Comparison of ENCODE assay signal across 13 cellular contexts in the genomic region with DNA sequence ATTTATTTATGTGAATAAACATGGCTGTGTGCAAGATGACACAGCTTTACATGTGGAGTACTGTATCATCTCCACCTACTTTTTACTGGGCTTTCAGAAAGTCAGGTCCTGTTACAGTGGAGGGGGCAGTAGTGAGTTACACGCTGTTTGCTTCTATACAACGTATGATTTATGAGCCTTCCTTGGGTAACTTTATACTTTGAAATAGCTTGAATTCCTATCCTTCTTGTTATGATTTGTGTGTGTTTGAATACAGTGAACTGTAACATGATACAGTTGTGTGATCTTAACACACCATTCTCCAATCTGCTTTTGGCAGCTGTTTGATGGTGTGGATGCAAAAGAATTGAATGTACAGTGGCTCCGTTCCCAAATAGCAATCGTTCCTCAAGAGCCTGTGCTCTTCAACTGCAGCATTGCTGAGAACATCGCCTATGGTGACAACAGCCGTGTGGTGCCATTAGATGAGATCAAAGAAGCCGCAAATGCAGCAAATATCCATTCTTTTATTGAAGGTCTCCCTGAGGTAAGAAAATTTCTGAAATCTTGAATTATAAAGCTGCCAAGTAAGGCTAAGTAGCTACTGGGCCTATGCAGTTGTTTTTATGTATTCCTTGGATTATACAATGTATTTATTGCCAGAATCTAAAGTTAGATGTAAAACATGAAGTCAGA. TPM values are rescaled to one million over a fixed set of nuclear protein-coding genes. Genes with fewer than 3 reads are reported as not detected.
DNase-seq lines count a peak whose midpoint lies in the region; FAIRE-seq and TF ChIP-seq lines count a peak whose summit lies in the region.
"Had no signal": no experiment of that assay in that cellular context is flagged by ENCODE, and none has a peak within 500 bp of the region (broad histone marks: within the 10 kb centered on the region; RNA-seq: fewer than 3 reads in every experiment).

No MANE protein-coding gene starts in this region.

- H3K36me3 ChIP-seq in astrocyte (ENCODE audit: insufficient read depth, low read length) = no peaks in the 10 kb centered on the region
- no peaks in the 10 kb centered on the region for H3K36me3 ChIP-seq in kidney (ENCODE audit: control insufficient read depth in 1 of 2, insufficient read depth in 2 of 2, low read length in 2 of 2)
- H3K36me3 ChIP-seq: transverse colon had no signal

- peak; percentile 11 for DNase-seq in NCI-H2227 (lab: John Stamatoyannopoulos, UW; ENCODE audit: unreplicated experiment)
- no peak for DNase-seq in NCI-H2227 treated with DMSO at 0.1 percent for 48 hours (lab: John Stamatoyannopoulos, UW)
- peak; percentile 98 for DNase-seq in NCI-H2107 treated with DMSO at 0.1 percent for 48 hours (lab: John Stamatoyannopoulos, UW; ENCODE audit: unreplicated experiment)
- peak; percentile 34 for DNase-seq in astrocyte (ENCODE audit: low read depth)
- DNase-seq in type B pancreatic cell (ENCODE audit: extremely low spot score, unreplicated experiment) = no peak
- DNase-seq in frontal cortex (ENCODE audit: low spot score in 2 of 2) = no peak
- DNase-seq in middle frontal gyrus (ENCODE audit: extremely low spot score, low spot score) = no peak
- no peak for DNase-seq in kidney
- DNase-seq: activated T-cell treated with anti-CD3 and anti-CD28 coated beads, Interleukin-2, amount 50 U/mL, for 72 hours; dermis blood vessel endothelial cell; transverse colon had no signal

- no peaks in the 10 kb centered on the region for H3K9me3 Mint-ChIP-seq in astrocyte (ENCODE audit: unreplicated experiment)
- peaks cover 4% of the 10 kb centered on the region for H3K9me3 Mint-ChIP-seq in type B pancreatic cell
- H3K9me3 Mint-ChIP-seq: activated T-cell treated with anti-CD3 and anti-CD28 coated beads, Interleukin-2, amount 50 U/mL, for 72 hours; natural killer cell treated with Interleukin-12 subunit alpha and Interleukin-12 subunit beta and Interleukin-15 and Interleukin-18, amount 100 ng/mL, for 72 hours; T-helper 2 cell treated with Interferon-gamma antibody and Interleukin-4, amounts not matched to agents 5 μg/mL and 100 μg/mL, for 36 hours had no signal

- H3K4me3 ChIP-seq in astrocyte (ENCODE audit: insufficient read depth, low read depth, low read length) (no peak overlapping the region), kidney (ENCODE audit: low read length in 2 of 2) (no peak overlapping the region)
- H3K4me3 ChIP-seq: transverse colon had no signal

- H3K27me3 Mint-ChIP-seq in astrocyte (ENCODE audit: low read depth, unreplicated experiment) (no peaks in the 10 kb centered on the region), type B pancreatic cell (no peaks in the 10 kb centered on the region)

- no peaks in the 10 kb centered on the region for H3K9me3 ChIP-seq in astrocyte (ENCODE audit: insufficient read depth, low read depth, low read length)
- no peaks in the 10 kb centered on the region for H3K9me3 ChIP-seq in kidney (ENCODE audit: control insufficient read depth in 1 of 2, low read length in 2 of 2)
- H3K9me3 ChIP-seq: transverse colon had no signal

- no peaks in the 10 kb centered on the region for H3K27me3 ChIP-seq in astrocyte (ENCODE audit: insufficient read depth, low read length)
- H3K27me3 ChIP-seq: transverse colon had no signal

- no peak overlapping the region for H3K9ac ChIP-seq in astrocyte (ENCODE audit: low read length)
- no peak overlapping the region for H3K9ac ChIP-seq in kidney (ENCODE audit: low read length in 2 of 2)

- H3K4me3 Mint-ChIP-seq in astrocyte (ENCODE audit: unreplicated experiment) (no peak overlapping the region), type B pancreatic cell (peak overlapping the region; percentile 13)
- H3K4me3 Mint-ChIP-seq: activated T-cell treated with anti-CD3 and anti-CD28 coated beads, Interleukin-2, amount 50 U/mL, for 72 hours; natural killer cell treated with Interleukin-12 subunit alpha and Interleukin-12 subunit beta and Interleukin-15 and Interleukin-18, amount 100 ng/mL, for 72 hours; T-helper 2 cell treated with Interferon-gamma antibody and Interleukin-4, amounts not matched to agents 5 μg/mL and 100 μg/mL, for 36 hours had no signal

- TF ChIP-seq CTCF in astrocyte (IDR thresholded peaks at IDR 0.05; ENCODE audit: insufficient read depth, low read depth, low read length) (no peak), type B pancreatic cell (conservative IDR thresholded peaks at IDR 0.05) (no peak), kidney (IDR thresholded peaks at IDR 0.05; ENCODE audit: borderline replicate concordance, extremely low read depth, insufficient read depth) (no peak)

- H3K4me2 ChIP-seq in astrocyte (ENCODE audit: low read length) = no peak overlapping the region

- intact Hi-C loops in kidney (cut with DNase I) = no loop called here

- H3K27ac ChIP-seq in astrocyte (ENCODE audit: low read depth, low read length) (no peak overlapping the region), kidney (ENCODE audit: low read depth in 2 of 2, low read length in 2 of 2) (no peak overlapping the region)
- H3K27ac ChIP-seq: transverse colon had no signal

- H4K20me1 ChIP-seq in astrocyte (ENCODE audit: insufficient read depth, low read length) = no peaks in the 10 kb centered on the region

- H3K36me3 Mint-ChIP-seq in astrocyte (ENCODE audit: low read depth, unreplicated experiment) (no peaks in the 10 kb centered on the region), type B pancreatic cell (no peaks in the 10 kb centered on the region)
- H3K36me3 Mint-ChIP-seq: natural killer cell treated with Interleukin-12 subunit alpha and Interleukin-12 subunit beta and Interleukin-15 and Interleukin-18, amount 100 ng/mL, for 72 hours had no signal

- H3K27ac Mint-ChIP-seq in astrocyte (ENCODE audit: unreplicated experiment) = no peak overlapping the region
- no peak overlapping the region for H3K27ac Mint-ChIP-seq in type B pancreatic cell
- H3K27ac Mint-ChIP-seq: activated T-cell treated with anti-CD3 and anti-CD28 coated beads, Interleukin-2, amount 50 U/mL, for 72 hours; natural killer cell treated with Interleukin-12 subunit alpha and Interleukin-12 subunit beta and Interleukin-15 and Interleukin-18, amount 100 ng/mL, for 72 hours; T-helper 2 cell treated with Interferon-gamma antibody and Interleukin-4, amounts not matched to agents 5 μg/mL and 100 μg/mL, for 36 hours had no signal

- FAIRE-seq in astrocyte (lab: Jason Lieb, UNC) = no peak
- no peak for FAIRE-seq in frontal cortex (lab: Jason Lieb, UNC)
- no peak for FAIRE-seq in kidney (lab: Jason Lieb, UNC)

- no peak overlapping the region for H2AFZ ChIP-seq in astrocyte (ENCODE audit: low read depth, low read length)

- H3K4me1 Mint-ChIP-seq in astrocyte (ENCODE audit: low read depth, unreplicated experiment) (peaks cover 5% of the 10 kb centered on the region), type B pancreatic cell (ENCODE audit: unreplicated experiment) (peaks cover 11% of the 10 kb centered on the region)

- no peaks in the 10 kb centered on the region for H3K79me2 ChIP-seq in astrocyte (ENCODE audit: insufficient read depth, low read length)

- H3K4me1 ChIP-seq in astrocyte (ENCODE audit: insufficient read depth, low read length) = no peaks in the 10 kb centered on the region
- no peaks in the 10 kb centered on the region for H3K4me1 ChIP-seq in kidney (ENCODE audit: control insufficient read depth in 1 of 2, insufficient read depth in 1 of 2, low read depth in 1 of 2, low read length in 2 of 2)
- H3K4me1 ChIP-seq: transverse colon had no signal

RNA-seq across cellular contexts. Expression of gene SP8, which starts 41.6 kb away (rescaled TPM):
- total RNA-seq in astrocyte (0.36 and 0.70 TPM in 2 replicates), type B pancreatic cell (ENCODE audit: low replicate concordance) (2.0 and 4.3 TPM in 2 replicates), frontal cortex (4.5 TPM), kidney (not detected)
- polyA plus RNA-seq in kidney (ENCODE audit: insufficient read depth, low read depth, low replicate concordance) = not detected
- total RNA-seq: activated T-cell treated with anti-CD3 and anti-CD28 coated beads, Interleukin-2, amount 50 U/mL, for 72 hours; dermis blood vessel endothelial cell; natural killer cell treated with Interleukin-12 subunit alpha and Interleukin-12 subunit beta and Interleukin-15 and Interleukin-18, amount 100 ng/mL, for 72 hours; transverse colon had no signal

Comparison
In these comparisons a context has a peak if more than half of its experiments do, and no peak if none do; other contexts are left out.
1. DNase-seq: peak in NCI-H2227 (single experiment), NCI-H2107 treated with DMSO at 0.1 percent for 48 hours (single experiment) and astrocyte (single experiment); none in NCI-H2227 treated with DMSO at 0.1 percent for 48 hours (single experiment), type B pancreatic cell (single experiment), frontal cortex (0 of 2), middle frontal gyrus (single experiment) and kidney (single experiment).